ENCODE assay signal across 33 cellular contexts in the genomic region with DNA sequence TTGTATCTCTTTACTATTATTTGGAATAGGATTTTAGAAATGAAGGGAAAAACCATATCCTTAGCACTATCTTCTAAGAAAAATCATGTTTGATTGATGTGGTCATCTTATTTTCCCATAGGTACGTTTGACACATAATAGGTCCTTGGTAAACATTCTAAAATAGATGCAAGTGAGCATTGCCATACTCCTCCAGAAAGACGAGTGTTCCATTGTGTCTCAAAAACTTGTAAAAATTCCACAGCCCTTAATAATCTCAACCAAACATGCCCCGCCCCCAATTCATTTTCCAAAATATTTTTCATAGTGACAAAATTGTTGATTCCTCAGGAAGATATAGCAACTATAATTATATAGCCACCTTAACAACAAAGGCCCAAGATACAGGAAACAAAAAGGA.
"Had no signal": no experiment of that assay in that cellular context is flagged by ENCODE, and none has a peak within 500 bp of the region (broad histone marks: within the 10 kb centered on the region; RNA-seq: fewer than 3 reads in every experiment).

No MANE protein-coding gene starts in this region.

- DNase-seq: activated B cell treated with CpG ODN at 0.5 μM for 24 hours; activated CD4-positive, alpha-beta T cell treated with anti-CD3 and anti-CD28 coated beads for 48 hours; activated CD4-positive, alpha-beta T cell treated with anti-CD3 and anti-CD28 coated beads, Interleukin-2, amount 50 U/mL, for 1 hour; activated CD4-positive, alpha-beta T cell treated with anti-CD3 and anti-CD28 coated beads, Interleukin-2, amount 50 U/mL, for 48 hours; activated CD8-positive, alpha-beta memory T cell treated with anti-CD3 and anti-CD28 coated beads for 24 hours; activated CD8-positive, alpha-beta T cell treated with anti-CD3 and anti-CD28 coated beads for 36 hours; activated gamma-delta T cell; activated naive CD4-positive, alpha-beta T cell; activated naive CD4-positive, alpha-beta T cell treated with anti-CD3 and anti-CD28 coated beads, Interleukin-2, amount 10 ng/mL, durations not matched to agents 7 days and 5 days; activated naive CD8-positive, alpha-beta T cell treated with anti-CD3 and anti-CD28 coated beads, Interleukin-2, amount 10 ng/mL, durations not matched to agents 7 days and 5 days; activated T-cell treated with anti-CD3 and anti-CD28 coated beads, Interleukin-2, amount 50 U/mL, for 48 hours; amniotic stem cell; anterior cingulate cortex; brain microvascular endothelial cell; cortex of kidney; effector CD4-positive, alpha-beta T cell; effector memory CD8-positive, alpha-beta T cell; erythroblast; foreskin keratinocyte; gastrocnemius medialis; glutamatergic neuron; heart left ventricle; T1000; WERI-Rb-1 had no signal

- H3K4me3 ChIP-seq: esophagus muscularis mucosa, gastrocnemius medialis, heart left ventricle had no signal

- FAIRE-seq: astrocyte, bronchial epithelial cell, colon had no signal

- H3K4me3 Mint-ChIP-seq: activated B cell treated with CpG ODN at 0.5 μM for 24 hours; activated CD8-positive, alpha-beta T cell treated with anti-CD3 and anti-CD28 coated beads for 36 hours; activated naive CD4-positive, alpha-beta T cell treated with anti-CD3 and anti-CD28 coated beads, Interleukin-2, amount 10 ng/mL, durations not matched to agents 7 days and 5 days; activated naive CD8-positive, alpha-beta T cell treated with anti-CD3 and anti-CD28 coated beads, Interleukin-2, amount 10 ng/mL, durations not matched to agents 7 days and 5 days; central memory CD8-positive, alpha-beta T cell; effector memory CD8-positive, alpha-beta T cell; T-helper 1 cell treated with Interleukin-12 subunit alpha and Interleukin-12 subunit beta and Interleukin-4 antibody, amounts not matched to agents 30 μg/mL and 1 μg/mL, for 36 hours; T-helper 2 cell treated with Interferon-gamma antibody and Interleukin-4, amounts not matched to agents 5 μg/mL and 100 μg/mL, for 36 hours had no signal

- H3K9me3 Mint-ChIP-seq: activated B cell treated with CpG ODN at 0.5 μM for 24 hours; activated CD8-positive, alpha-beta T cell treated with anti-CD3 and anti-CD28 coated beads for 36 hours; activated naive CD4-positive, alpha-beta T cell treated with anti-CD3 and anti-CD28 coated beads, Interleukin-2, amount 10 ng/mL, durations not matched to agents 7 days and 5 days; activated naive CD4-positive, alpha-beta T cell treated with anti-CD3 and anti-CD28 coated beads, Interleukin-2, amount 50 U/mL, for 72 hours; activated naive CD8-positive, alpha-beta T cell treated with anti-CD3 and anti-CD28 coated beads, Interleukin-2, amount 10 ng/mL, durations not matched to agents 7 days and 5 days; central memory CD8-positive, alpha-beta T cell; effector memory CD8-positive, alpha-beta T cell; T-helper 1 cell treated with Interleukin-12 subunit alpha and Interleukin-12 subunit beta and Interleukin-4 antibody, amounts not matched to agents 30 μg/mL and 1 μg/mL, for 36 hours; T-helper 2 cell treated with Interferon-gamma antibody and Interleukin-4, amounts not matched to agents 5 μg/mL and 100 μg/mL, for 36 hours had no signal

- H3K4me1 Mint-ChIP-seq: activated B cell treated with CpG ODN at 0.5 μM for 24 hours; central memory CD8-positive, alpha-beta T cell had no signal

- H3K9me3 ChIP-seq: esophagus muscularis mucosa, gastrocnemius medialis, heart left ventricle had no signal

- H3K36me3 Mint-ChIP-seq: activated naive CD4-positive, alpha-beta T cell treated with anti-CD3 and anti-CD28 coated beads, Interleukin-2, amount 50 U/mL, for 72 hours had no signal

- H3K27me3 ChIP-seq: brain microvascular endothelial cell, esophagus muscularis mucosa, foreskin keratinocyte, gastrocnemius medialis, heart left ventricle had no signal

- H3K27me3 Mint-ChIP-seq: activated B cell treated with CpG ODN at 0.5 μM for 24 hours; activated CD8-positive, alpha-beta T cell treated with anti-CD3 and anti-CD28 coated beads for 36 hours; activated naive CD4-positive, alpha-beta T cell treated with anti-CD3 and anti-CD28 coated beads, Interleukin-2, amount 10 ng/mL, durations not matched to agents 7 days and 5 days; activated naive CD8-positive, alpha-beta T cell treated with anti-CD3 and anti-CD28 coated beads, Interleukin-2, amount 10 ng/mL, durations not matched to agents 7 days and 5 days; central memory CD8-positive, alpha-beta T cell; effector memory CD8-positive, alpha-beta T cell had no signal

- H3K36me3 ChIP-seq: brain microvascular endothelial cell had no signal

- H3K4me1 ChIP-seq: foreskin keratinocyte, gastrocnemius medialis had no signal

- H3K27ac Mint-ChIP-seq: activated B cell treated with CpG ODN at 0.5 μM for 24 hours; activated CD8-positive, alpha-beta T cell treated with anti-CD3 and anti-CD28 coated beads for 36 hours; activated naive CD4-positive, alpha-beta T cell treated with anti-CD3 and anti-CD28 coated beads, Interleukin-2, amount 10 ng/mL, durations not matched to agents 7 days and 5 days; activated naive CD4-positive, alpha-beta T cell treated with anti-CD3 and anti-CD28 coated beads, Interleukin-2, amount 50 U/mL, for 72 hours; activated naive CD8-positive, alpha-beta T cell treated with anti-CD3 and anti-CD28 coated beads, Interleukin-2, amount 10 ng/mL, durations not matched to agents 7 days and 5 days; effector memory CD8-positive, alpha-beta T cell; T-helper 1 cell treated with Interleukin-12 subunit alpha and Interleukin-12 subunit beta and Interleukin-4 antibody, amounts not matched to agents 30 μg/mL and 1 μg/mL, for 36 hours; T-helper 2 cell treated with Interferon-gamma antibody and Interleukin-4, amounts not matched to agents 5 μg/mL and 100 μg/mL, for 36 hours had no signal

- ATAC-seq: activated CD4-positive, CD25-positive, alpha-beta regulatory T cell treated with anti-CD3 and anti-CD28 coated beads, Interleukin-2, amount 50 U/mL, for 24 hours; activated CD8-positive, alpha-beta T cell treated with anti-CD3 and anti-CD28 coated beads for 36 hours; activated naive CD4-positive, alpha-beta T cell treated with anti-CD3 and anti-CD28 coated beads, Interleukin-2, amount 50 U/mL, for 72 hours; effector memory CD8-positive, alpha-beta T cell; foreskin keratinocyte; gastrocnemius medialis; heart left ventricle had no signal

- H3K27ac ChIP-seq: brain microvascular endothelial cell, esophagus muscularis mucosa, foreskin keratinocyte, gastrocnemius medialis, heart left ventricle, WERI-Rb-1 had no signal
